Comparison of ENCODE assay signal across 29 cellular contexts in genomic region chr4:79857811-79858210, GRCh38.
"Had no signal": no experiment of that assay in that cellular context is flagged by ENCODE, and none has a peak within 500 bp of the region (broad histone marks: within the 10 kb centered on the region; RNA-seq: fewer than 3 reads in every experiment).

No MANE protein-coding gene starts in this region.

- H3K9me3 Mint-ChIP-seq: naive thymus-derived CD8-positive, alpha-beta T cell; nephron progenitor cell; neural crest cell; stimulated activated effector memory CD8-positive, alpha-beta T cell treated with anti-CD3 and anti-CD28 coated beads, Interleukin-12 subunit alpha, Interleukin-12 subunit beta, amount 100 ng/mL, for 72 hours; stimulated activated naive CD8-positive, alpha-beta T cell treated with anti-CD3 and anti-CD28 coated beads, Interleukin-15, Interleukin-2, amounts not matched to agents 100 ng/mL and 50 ng/mL, for 24 hours had no signal

- ATAC-seq: naive thymus-derived CD8-positive, alpha-beta T cell; natural killer cell treated with Interleukin-12 subunit alpha and Interleukin-12 subunit beta and Interleukin-15 and Interleukin-18, amount 100 ng/mL, for 72 hours; psoas muscle; right cardiac atrium; right lobe of liver; stimulated activated effector memory CD8-positive, alpha-beta T cell treated with anti-CD3 and anti-CD28 coated beads, Interleukin-12 subunit alpha, Interleukin-12 subunit beta, amount 100 ng/mL, for 72 hours had no signal

- H3K27me3 ChIP-seq: neutrophil, ovary, right lobe of liver, sigmoid colon, stomach, thyroid gland, tibial nerve, upper lobe of left lung, vagina had no signal

- H3K4me3 Mint-ChIP-seq: naive thymus-derived CD8-positive, alpha-beta T cell; natural killer cell treated with Interleukin-12 subunit alpha and Interleukin-12 subunit beta and Interleukin-15 and Interleukin-18, amount 100 ng/mL, for 72 hours; nephron progenitor cell; neural crest cell; stimulated activated effector memory CD8-positive, alpha-beta T cell treated with anti-CD3 and anti-CD28 coated beads, Interleukin-12 subunit alpha, Interleukin-12 subunit beta, amount 100 ng/mL, for 72 hours; stimulated activated naive CD8-positive, alpha-beta T cell treated with anti-CD3 and anti-CD28 coated beads, Interleukin-15, Interleukin-2, amounts not matched to agents 100 ng/mL and 50 ng/mL, for 24 hours had no signal

- H3K27me3 Mint-ChIP-seq: natural killer cell treated with Interleukin-12 subunit alpha and Interleukin-12 subunit beta and Interleukin-15 and Interleukin-18, amount 100 ng/mL, for 72 hours; progenitor cell of endocrine pancreas had no signal

- H3K4me1 ChIP-seq: parathyroid adenoma, psoas muscle, right lobe of liver, thyroid gland, tibial nerve had no signal

- H3K36me3 Mint-ChIP-seq: naive thymus-derived CD8-positive, alpha-beta T cell; natural killer cell treated with Interleukin-12 subunit alpha and Interleukin-12 subunit beta and Interleukin-15 and Interleukin-18, amount 100 ng/mL, for 72 hours; stimulated activated effector memory CD8-positive, alpha-beta T cell treated with anti-CD3 and anti-CD28 coated beads, Interleukin-12 subunit alpha, Interleukin-12 subunit beta, amount 100 ng/mL, for 72 hours had no signal

- H3K36me3 ChIP-seq: neutrophil, ovary, right lobe of liver, sigmoid colon, stomach, thoracic aorta, thyroid gland, tibial nerve, upper lobe of left lung, vagina had no signal

- H3K27ac ChIP-seq: neutrophil, ovary, parathyroid adenoma, psoas muscle, right lobe of liver, sigmoid colon, stomach, thoracic aorta, thyroid gland, tibial nerve, upper lobe of left lung, vagina had no signal

- H3K27ac Mint-ChIP-seq: naive thymus-derived CD8-positive, alpha-beta T cell; natural killer cell treated with Interleukin-12 subunit alpha and Interleukin-12 subunit beta and Interleukin-15 and Interleukin-18, amount 100 ng/mL, for 72 hours; nephron progenitor cell; progenitor cell of endocrine pancreas; stimulated activated effector memory CD8-positive, alpha-beta T cell treated with anti-CD3 and anti-CD28 coated beads, Interleukin-12 subunit alpha, Interleukin-12 subunit beta, amount 100 ng/mL, for 72 hours; stimulated activated naive CD8-positive, alpha-beta T cell treated with anti-CD3 and anti-CD28 coated beads, Interleukin-15, Interleukin-2, amounts not matched to agents 100 ng/mL and 50 ng/mL, for 24 hours had no signal

- H3K4me3 ChIP-seq: ovary, psoas muscle, right lobe of liver, sigmoid colon, stomach, thoracic aorta, thyroid gland, tibial nerve, upper lobe of left lung, vagina had no signal

- DNase-seq: naive thymus-derived CD8-positive, alpha-beta T cell; nephron progenitor cell; nucleus accumbens; ovary; posterior cingulate gyrus; psoas muscle; right cardiac atrium; right lobe of liver; sigmoid colon; small intestine; stimulated activated CD4-positive, alpha-beta T cell treated with anti-CD3 and anti-CD28 coated beads, Interleukin-15, amount 100 ng/mL, for 24 hours; stimulated activated CD4-positive, alpha-beta T cell treated with anti-CD3 and anti-CD28 coated beads, Interleukin-2, amount 100 ng/mL, for 24 hours; stimulated activated CD4-positive, alpha-beta T cell treated with anti-CD3 and anti-CD28 coated beads, Interleukin-2, amount 100 ng/mL, for 48 hours; stimulated activated CD4-positive, alpha-beta T cell treated with anti-CD3 and anti-CD28 coated beads, Interleukin-4, amount 100 ng/mL, for 24 hours; stimulated activated naive CD4-positive, alpha-beta T cell; stomach; thyroid gland; trophoblast cell; upper lobe of left lung had no signal

- H3K9me3 ChIP-seq: neutrophil, ovary, psoas muscle, right lobe of liver, sigmoid colon, stomach, thoracic aorta, thyroid gland, tibial nerve, upper lobe of left lung, vagina had no signal

- H3K4me1 Mint-ChIP-seq: naive thymus-derived CD8-positive, alpha-beta T cell; neural crest cell; stimulated activated effector memory CD8-positive, alpha-beta T cell treated with anti-CD3 and anti-CD28 coated beads, Interleukin-12 subunit alpha, Interleukin-12 subunit beta, amount 100 ng/mL, for 72 hours had no signal
